Comparison of ENCODE assay signal across 9 cellular contexts in the genomic region with DNA sequence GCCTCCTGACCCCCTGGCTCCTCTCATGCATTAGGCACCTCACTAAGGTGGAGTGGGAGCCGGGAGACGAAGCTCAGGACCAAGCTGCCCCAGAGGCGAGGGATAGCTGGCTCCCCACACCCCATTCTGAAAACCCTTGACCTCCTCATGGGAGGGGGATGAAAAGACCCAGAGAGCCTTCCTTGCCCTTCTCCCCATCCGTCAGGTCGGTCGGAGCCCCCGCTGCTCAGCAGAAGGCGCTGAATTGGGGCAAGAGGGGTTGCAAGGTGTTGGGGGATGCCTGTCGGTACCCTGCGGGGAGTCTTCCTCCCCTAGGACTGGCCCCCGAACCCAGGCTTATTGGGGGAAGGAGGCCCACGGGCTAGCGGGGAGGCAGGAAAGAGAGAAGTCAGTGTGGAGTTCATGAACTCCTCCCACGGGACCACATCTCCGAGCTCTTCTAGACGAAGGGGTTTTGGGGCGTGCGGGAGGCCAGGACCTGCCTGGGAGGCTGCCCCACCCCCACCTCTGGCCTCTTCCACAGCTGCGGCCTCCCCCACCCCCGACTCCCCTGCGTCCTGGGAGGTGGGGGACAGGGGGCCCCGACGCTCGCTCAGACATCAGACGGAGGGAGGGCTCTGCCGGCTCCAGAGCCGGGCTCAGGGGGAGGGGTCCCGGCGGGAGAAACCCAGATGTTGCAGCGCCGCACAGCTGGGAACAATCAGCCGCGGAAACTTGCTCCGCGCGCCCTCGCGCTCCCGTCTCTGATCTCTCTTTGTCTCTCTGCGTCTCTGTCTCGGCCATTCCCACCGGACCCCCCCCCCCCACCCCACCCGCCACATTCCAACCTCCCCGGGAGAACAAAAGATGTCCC. TPM values are rescaled to one million over a fixed set of nuclear protein-coding genes. Genes with fewer than 3 reads are reported as not detected.
A peak's percentile ranks its signal among the peaks of the same experiment; 100 is the strongest.
DNase-seq lines count a peak whose midpoint lies in the region; ATAC-seq and TF ChIP-seq lines count a peak whose summit lies in the region.
"Had no signal": no experiment of that assay in that cellular context is flagged by ENCODE, and none has a peak within 500 bp of the region (broad histone marks: within the 10 kb centered on the region; RNA-seq: fewer than 3 reads in every experiment).

No MANE protein-coding gene starts in this region.

- H3K4me2 ChIP-seq in neural cell (ENCODE audit: low read length) = peak overlapping the region; percentile 52

- H3F3A ChIP-seq in neural cell (ENCODE audit: insufficient read depth, low read length, poor library complexity, severe bottlenecking) = no peaks in the 10 kb centered on the region

- DNase-seq in AG08395 (ENCODE audit: low spot score) = peak; percentile 40
- peak; percentile 62 for DNase-seq in HuH-7.5 (ENCODE audit: low spot score)
- DNase-seq in epithelial cell of esophagus (ENCODE audit: low read depth) = no peak
- DNase-seq in DMS79 (lab: John Stamatoyannopoulos, UW) = no peak
- DNase-seq in COLO829 (ENCODE audit: low spot score) = no peak
- no peak for DNase-seq in COLO668 (lab: John Stamatoyannopoulos, UW; ENCODE audit: unreplicated experiment)
- DNase-seq: PC-3 had no signal

- no peak for TF ChIP-seq EP300 in neural cell (conservative IDR thresholded peaks at IDR 0.05; ENCODE audit: poor library complexity, severe bottlenecking)

- H3K27ac ChIP-seq in neural cell (ENCODE audit: low read length) = no peak overlapping the region

- H4K20me1 ChIP-seq in neural cell (ENCODE audit: insufficient read depth) = no peaks in the 10 kb centered on the region

- H3K9me2 ChIP-seq in neural cell (ENCODE audit: insufficient read depth, low read length) = no peaks in the 10 kb centered on the region

- H3K79me2 ChIP-seq in neural cell (replicated peaks; ENCODE audit: insufficient read depth, low read length) = peaks cover 4% of the 10 kb centered on the region

- peaks cover 4% of the 10 kb centered on the region for H3K27me3 ChIP-seq in neural cell (ENCODE audit: insufficient read depth, low read depth, low read length)

- no peaks in the 10 kb centered on the region for H3K36me3 ChIP-seq in neural cell (ENCODE audit: insufficient read depth, low read length)

- H3K4me3 ChIP-seq in epithelial cell of esophagus (ENCODE audit: low read length) (peak overlapping the region; percentile 51), neural cell (ENCODE audit: low read length) (peak overlapping the region; percentile 74)

- no peak for TF ChIP-seq RAD21 in neural cell (conservative IDR thresholded peaks at IDR 0.05)

- TF ChIP-seq CTCF in epithelial cell of esophagus (IDR thresholded peaks at IDR 0.05; ENCODE audit: insufficient read depth, low read depth, low read length, missing control alignments) = no peak
- no peak for TF ChIP-seq CTCF in neural cell (IDR thresholded peaks at IDR 0.05; ENCODE audit: poor library complexity, severe bottlenecking)

- ATAC-seq in HG03565 (IDR thresholded peaks at IDR 0.05; ENCODE audit: unreplicated experiment) = no peak
- ATAC-seq: PC-3 had no signal

- H3K9ac ChIP-seq in neural cell (ENCODE audit: low read length) = peak overlapping the region; percentile 70

- peak overlapping the region; percentile 27 for H2AFZ ChIP-seq in neural cell (ENCODE audit: low read depth, low read length)

- H3K9me3 ChIP-seq in neural cell (ENCODE audit: low read length) = no peaks in the 10 kb centered on the region

TF ChIP-seq in neural cell, 6 proteins besides CTCF, POLR2A, EP300 and RAD21:
- TF ChIP-seq SMC3 (conservative IDR thresholded peaks at IDR 0.05; ENCODE audit: poor library complexity) (no peak), POLR2AphosphoS5 (IDR thresholded peaks at IDR 0.05) (no peak), TAF1 (IDR thresholded peaks at IDR 0.05; ENCODE audit: low read depth) (no peak), MXI1 (conservative IDR thresholded peaks at IDR 0.05; ENCODE audit: poor library complexity, severe bottlenecking) (no peak), EZH2 (IDR thresholded peaks at IDR 0.05; ENCODE audit: borderline replicate concordance, insufficient read depth, low read length, poor library complexity, severe bottlenecking) (no peak)
- TF ChIP-seq, protein P1, sequence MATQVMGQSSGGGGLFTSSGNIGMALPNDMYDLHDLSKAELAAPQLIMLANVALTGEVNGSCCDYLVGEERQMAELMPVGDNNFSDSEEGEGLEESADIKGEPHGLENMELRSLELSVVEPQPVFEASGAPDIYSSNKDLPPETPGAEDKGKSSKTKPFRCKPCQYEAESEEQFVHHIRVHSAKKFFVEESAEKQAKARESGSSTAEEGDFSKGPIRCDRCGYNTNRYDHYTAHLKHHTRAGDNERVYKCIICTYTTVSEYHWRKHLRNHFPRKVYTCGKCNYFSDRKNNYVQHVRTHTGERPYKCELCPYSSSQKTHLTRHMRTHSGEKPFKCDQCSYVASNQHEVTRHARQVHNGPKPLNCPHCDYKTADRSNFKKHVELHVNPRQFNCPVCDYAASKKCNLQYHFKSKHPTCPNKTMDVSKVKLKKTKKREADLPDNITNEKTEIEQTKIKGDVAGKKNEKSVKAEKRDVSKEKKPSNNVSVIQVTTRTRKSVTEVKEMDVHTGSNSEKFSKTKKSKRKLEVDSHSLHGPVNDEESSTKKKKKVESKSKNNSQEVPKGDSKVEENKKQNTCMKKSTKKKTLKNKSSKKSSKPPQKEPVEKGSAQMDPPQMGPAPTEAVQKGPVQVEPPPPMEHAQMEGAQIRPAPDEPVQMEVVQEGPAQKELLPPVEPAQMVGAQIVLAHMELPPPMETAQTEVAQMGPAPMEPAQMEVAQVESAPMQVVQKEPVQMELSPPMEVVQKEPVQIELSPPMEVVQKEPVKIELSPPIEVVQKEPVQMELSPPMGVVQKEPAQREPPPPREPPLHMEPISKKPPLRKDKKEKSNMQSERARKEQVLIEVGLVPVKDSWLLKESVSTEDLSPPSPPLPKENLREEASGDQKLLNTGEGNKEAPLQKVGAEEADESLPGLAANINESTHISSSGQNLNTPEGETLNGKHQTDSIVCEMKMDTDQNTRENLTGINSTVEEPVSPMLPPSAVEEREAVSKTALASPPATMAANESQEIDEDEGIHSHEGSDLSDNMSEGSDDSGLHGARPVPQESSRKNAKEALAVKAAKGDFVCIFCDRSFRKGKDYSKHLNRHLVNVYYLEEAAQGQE (IDR thresholded peaks at IDR 0.05; ENCODE audit: borderline replicate concordance) = no peak

RNA-seq across cellular contexts. Expression of a gene that starts 0.7 kb away (rescaled TPM):
- 68.4 and 80.8 TPM in 2 replicates for polyA plus RNA-seq in neural cell
- polyA minus RNA-seq in neural cell = 15.1 and 25.4 TPM in 2 replicates

RNA-seq across cellular contexts. Expression of a gene that starts 32.0 kb away (rescaled TPM):
- 43.3 and 72.3 TPM in 2 replicates for polyA plus RNA-seq in neural cell
- 119 and 128 TPM in 2 replicates for polyA minus RNA-seq in neural cell

RNA-seq across cellular contexts. Expression of a gene that starts 58.0 kb away (rescaled TPM):
- 23.6 and 26.3 TPM in 2 replicates for polyA plus RNA-seq in neural cell
- 17.8 and 21.2 TPM in 2 replicates for polyA minus RNA-seq in neural cell

Comparison
In these comparisons a context has a peak if more than half of its experiments do, and no peak if none do; other contexts are left out.
1. DNase-seq: peak in AG08395 (single experiment) and HuH-7.5 (single experiment); none in epithelial cell of esophagus (single experiment), DMS79 (single experiment), COLO829 (single experiment) and COLO668 (single experiment).